In the genomic region with DNA sequence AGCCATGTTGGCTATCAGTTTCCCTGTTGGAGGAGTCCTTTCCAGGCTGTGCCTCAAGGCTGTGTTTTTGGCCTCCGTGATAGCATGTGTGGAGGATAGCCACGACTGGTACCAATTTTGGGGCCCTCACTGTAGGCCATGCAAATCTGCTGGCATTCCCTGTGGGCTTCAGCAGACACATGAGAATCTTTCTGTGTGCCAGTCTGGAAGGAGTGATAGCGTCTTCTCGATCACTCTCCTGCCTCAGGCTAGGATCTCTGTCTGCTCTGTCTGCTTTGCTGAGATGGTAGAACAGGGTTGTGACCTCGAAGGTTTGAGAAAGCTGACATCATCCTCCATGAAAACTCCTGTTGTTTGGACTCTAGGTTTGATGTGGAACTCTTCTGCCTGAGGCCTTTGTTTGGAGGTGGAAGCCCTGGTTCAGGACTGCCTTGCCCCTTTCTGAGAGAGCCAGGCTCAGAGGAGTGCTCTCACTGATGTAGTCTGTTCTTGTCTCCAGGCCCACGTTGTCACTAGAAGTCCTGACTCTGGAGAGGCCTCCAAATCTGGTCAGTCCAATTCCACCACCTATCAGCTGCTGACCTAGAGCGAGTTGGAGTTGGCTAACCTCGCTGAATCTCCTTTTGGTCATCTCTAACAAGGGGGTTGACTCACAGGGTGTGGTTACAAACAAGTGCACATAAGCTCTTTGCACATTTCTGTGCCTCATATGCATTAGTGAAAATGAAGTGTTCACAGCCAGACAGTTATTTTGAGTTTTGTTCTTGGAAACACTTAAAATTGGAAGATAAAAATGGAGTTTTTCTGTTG, we compare ENCODE assay signal across 12 cellular contexts. TPM values are rescaled to one million over a fixed set of nuclear protein-coding genes. Genes with fewer than 3 reads are reported as not detected.
DNase-seq lines count a peak whose midpoint lies in the region; ATAC-seq, FAIRE-seq and TF ChIP-seq lines count a peak whose summit lies in the region.
"Had no signal": no experiment of that assay in that cellular context is flagged by ENCODE, and none has a peak within 500 bp of the region (broad histone marks: within the 10 kb centered on the region; RNA-seq: fewer than 3 reads in every experiment).

No MANE protein-coding gene starts in this region.

- TF ChIP-seq CTCF in A549 (IDR thresholded peaks at IDR 0.05) (no peak), mammary epithelial cell (conservative IDR thresholded peaks at IDR 0.05 in 1 of 2, IDR thresholded peaks at IDR 0.05 in 1 of 2; ENCODE audit: extremely low read depth in 1 of 2, insufficient read depth in 1 of 2, low read depth in 1 of 2, low read length in 2 of 2) (no peak), lower lobe of right lung (IDR thresholded peaks at IDR 0.05) (no peak)

- dilution Hi-C loops in mammary epithelial cell (cut with HindIII; ENCODE audit: low sequenced_read_pairs) = loop anchor here (5.0 kb wide), 1 partner anchor 48 kb away; no protein-coding TSS in a partner anchor

- H3K9me3 Mint-ChIP-seq in effector memory CD8-positive, alpha-beta T cell = no peaks in the 10 kb centered on the region

- H3K79me2 ChIP-seq in mammary epithelial cell (ENCODE audit: insufficient read depth, low read length) = peaks cover 97% of the 10 kb centered on the region

- no peak for TF ChIP-seq RAD21 in A549 (conservative IDR thresholded peaks at IDR 0.05 in 1 of 2, IDR thresholded peaks at IDR 0.05 in 1 of 2)

- no peak overlapping the region for H3K4me3 Mint-ChIP-seq in effector memory CD8-positive, alpha-beta T cell

- BruUV-seq in mammary epithelial cell (replicated peaks; lab: Mats Ljungman, UMichigan) = TSS peak; percentile 73

- ATAC-seq in A549 = no peak
- ATAC-seq in lower lobe of right lung = no peak
- no peak for ATAC-seq in effector memory CD8-positive, alpha-beta T cell (replicated peaks)

- DNase-seq in A549 (ENCODE audit: low read depth in 1 of 2, low spot score in 1 of 2) (peak in 1 of 2 experiments; percentile 44), HCEC 1CT (peak; percentile 77), mammary epithelial cell (peak; percentile 75), lower lobe of right lung (no peak), GM19238 (ENCODE audit: insufficient read length, low spot score) (no peak), midbrain (lab: John Stamatoyannopoulos, UW) (no peak), cerebellum (ENCODE audit: low spot score) (no peak)
- no peak for DNase-seq in effector memory CD8-positive, alpha-beta T cell
- DNase-seq: dermis blood vessel endothelial cell, kidney, NCI-H748 treated with DMSO at 0.1 percent for 48 hours had no signal

- H3K27ac ChIP-seq in A549 (peak overlapping the region in 1 of 2 experiments; percentile 37; a peak in 2 of 6 replicates), mammary epithelial cell (ENCODE audit: insufficient read depth, low read depth, low read length) (peak overlapping the region; percentile 79), lower lobe of right lung (peak overlapping the region; percentile 11)

- in situ Hi-C loops in mammary epithelial cell (cut with MboI; ENCODE audit: low sequenced_read_pairs in 2 of 2) = no loop called here

- CTCF ChIA-PET in A549 (lab: Yijun Ruan, JAX) = interaction anchor here (0.6 to 9.3 kb wide), 6 partner anchors 8 to 180 kb away, joined by 3 to 86 read pairs (median 3); partner anchors contain the start of gene NRN1L
- CTCF ChIA-PET in mammary epithelial cell (lab: Charles Lee; ENCODE audit: low non-redundant PET) = interaction anchor here (0.6 kb wide), 2 partner anchors 16 to 614 kb away, joined by 3 to 5 read pairs; no protein-coding TSS in a partner anchor

- intact Hi-C loops in mammary epithelial cell (cut with micrococcal nuclease) (no loop called here), lower lobe of right lung (cut with DNase I) (no loop called here)

- peaks cover 7% of the 10 kb centered on the region for H4K20me1 ChIP-seq in mammary epithelial cell (ENCODE audit: insufficient read depth, low read length)

- H3K9me3 ChIP-seq in A549 = no peaks in the 10 kb centered on the region
- H3K9me3 ChIP-seq in mammary epithelial cell (replicated peaks; ENCODE audit: insufficient read depth, low read length) = no peaks in the 10 kb centered on the region
- no peaks in the 10 kb centered on the region for H3K9me3 ChIP-seq in lower lobe of right lung

- H2AFZ ChIP-seq in mammary epithelial cell (ENCODE audit: low read depth, low read length) = no peak overlapping the region

- H3K4me2 ChIP-seq in A549 (peak overlapping the region; percentile 35; the same call in 2 of the 3 replicates), mammary epithelial cell (ENCODE audit: insufficient read depth, low read depth, low read length) (no peak overlapping the region)

- H3K27ac Mint-ChIP-seq in effector memory CD8-positive, alpha-beta T cell = no peak overlapping the region

- H3K9ac ChIP-seq in mammary epithelial cell (ENCODE audit: insufficient read depth, low read length) = peak overlapping the region; percentile 5

- 64% methylated on average over 8 of the region's 8 CpGs for WGBS in A549 (ENCODE audit: missing lambda C conversion rate)
- 40% methylated on average over 8 of the region's 8 CpGs for WGBS in mammary epithelial cell (ENCODE audit: low coverage, missing lambda C conversion rate)

- H3K27me3 ChIP-seq in mammary epithelial cell (ENCODE audit: insufficient read depth, low read length) (no peaks in the 10 kb centered on the region), lower lobe of right lung (ENCODE audit: low read depth) (no peaks in the 10 kb centered on the region)

- H3K36me3 Mint-ChIP-seq in effector memory CD8-positive, alpha-beta T cell (ENCODE audit: insufficient read depth) = peaks cover 23% of the 10 kb centered on the region

- peaks cover 21 to 30% of the 10 kb centered on the region in 2 donors for H3K4me1 Mint-ChIP-seq in effector memory CD8-positive, alpha-beta T cell (ENCODE audit: low read depth in 2 of 2)

- H3K36me3 ChIP-seq in mammary epithelial cell (ENCODE audit: insufficient read depth, low read length) (peaks cover 12% of the 10 kb centered on the region), lower lobe of right lung (peaks cover 22% of the 10 kb centered on the region)

- H3K4me1 ChIP-seq in A549 (peaks cover 58% of the 10 kb centered on the region), mammary epithelial cell (ENCODE audit: insufficient read depth, low read length) (peaks cover 39% of the 10 kb centered on the region), lower lobe of right lung (peaks cover 53% of the 10 kb centered on the region)

- no peak overlapping the region for H3K4me3 ChIP-seq in A549
- no peak overlapping the region for H3K4me3 ChIP-seq in mammary epithelial cell (replicated peaks in 1 of 3; ENCODE audit: insufficient read depth in 1 of 3, low read depth in 2 of 3, low read length in 3 of 3)
- no peak overlapping the region for H3K4me3 ChIP-seq in lower lobe of right lung

- POLR2A ChIA-PET in A549 (lab: Yijun Ruan, JAX) = no interaction called here

- no peak for TF ChIP-seq EP300 in A549 (IDR thresholded peaks at IDR 0.05)

- no peak for TF ChIP-seq POLR2A in A549 (IDR thresholded peaks at IDR 0.05; ENCODE audit: low read length)

- no peak for FAIRE-seq in A549 (lab: Jason Lieb, UNC)
- FAIRE-seq: GM18507, kidney had no signal

- no peaks in the 10 kb centered on the region for H3K27me3 Mint-ChIP-seq in effector memory CD8-positive, alpha-beta T cell

RNA-seq across cellular contexts. Expression of gene EDC4, which starts 12.1 kb away (rescaled TPM):
- 21.0 and 35.3 TPM in 2 replicates for polyA plus RNA-seq in A549 (2011; rRNA removed)
- polyA plus RNA-seq in A549 (2012; cell fraction: cytosol; rRNA removed) = 59.8 and 74.8 TPM in 2 replicates
- 294 and 395 TPM in 2 replicates for polyA plus RNA-seq in A549 (2012; cell fraction: nucleus; rRNA removed)
- 54.9 to 60.4 TPM (median 58.1 TPM) in 3 replicates for polyA plus RNA-seq in A549 (2017; fragmentation: RNase III; extraction: RNeasy Plus Mini Kit Qiagen cat#74134 plus additional on column Dnase treatment)
- polyA minus RNA-seq in A549 (2011; rRNA and poly(A)+ RNA removed) = 75.8 and 94.7 TPM in 2 replicates
- 10 to 100 TPM; 31.5 to 53.9 TPM for total RNA-seq in mammary epithelial cell
- 36.5 TPM for polyA plus RNA-seq in mammary epithelial cell
- polyA minus RNA-seq in mammary epithelial cell = 143 TPM
- total RNA-seq in lower lobe of right lung = 51.2 TPM
- total RNA-seq in cerebellum = 38.7 TPM

RNA-seq across cellular contexts. Expression of gene CENPT, which starts 13.3 kb away (rescaled TPM):
- 18.2 and 19.1 TPM in 2 replicates for polyA plus RNA-seq in A549 (2011; rRNA removed)
- 40.2 and 42.7 TPM in 2 replicates for polyA plus RNA-seq in A549 (2012; cell fraction: cytosol; rRNA removed)
- polyA plus RNA-seq in A549 (2012; cell fraction: nucleus; rRNA removed) = 322 and 345 TPM in 2 replicates
- polyA plus RNA-seq in A549 (2017; fragmentation: RNase III; extraction: RNeasy Plus Mini Kit Qiagen cat#74134 plus additional on column Dnase treatment) = 35.9 to 40.3 TPM (median 36.9 TPM) in 3 replicates
- polyA minus RNA-seq in A549 (2011; rRNA and poly(A)+ RNA removed) = 23.4 and 24.1 TPM in 2 replicates
- 10 to 100 TPM; 27.2 to 48.5 TPM for total RNA-seq in mammary epithelial cell
- polyA plus RNA-seq in mammary epithelial cell = 35.6 TPM
- 25.7 TPM for polyA minus RNA-seq in mammary epithelial cell
- 29.9 TPM for total RNA-seq in lower lobe of right lung
- 25.0 TPM for total RNA-seq in cerebellum

RNA-seq across cellular contexts. Expression of gene NUTF2, which starts 14.1 kb away (rescaled TPM):
- polyA plus RNA-seq in A549 (2011; rRNA removed) = 168 and 209 TPM in 2 replicates
- 585 and 606 TPM in 2 replicates for polyA plus RNA-seq in A549 (2012; cell fraction: cytosol; rRNA removed)
- 173 and 271 TPM in 2 replicates for polyA plus RNA-seq in A549 (2012; cell fraction: nucleus; rRNA removed)
- 270 to 301 TPM (median 287 TPM) in 3 replicates for polyA plus RNA-seq in A549 (2017; fragmentation: RNase III; extraction: RNeasy Plus Mini Kit Qiagen cat#74134 plus additional on column Dnase treatment)
- 446 and 461 TPM in 2 replicates for polyA minus RNA-seq in A549 (2011; rRNA and poly(A)+ RNA removed)
- 100 to 1,000 TPM; 158 to 198 TPM for total RNA-seq in mammary epithelial cell
- 452 TPM for polyA plus RNA-seq in mammary epithelial cell
- 283 TPM for polyA minus RNA-seq in mammary epithelial cell
- 55.8 TPM for total RNA-seq in lower lobe of right lung
- total RNA-seq in cerebellum = 83.3 TPM

RNA-seq across cellular contexts. Expression of gene THAP11, which starts 18.7 kb away (rescaled TPM):
- polyA plus RNA-seq in A549 (2011; rRNA removed) = 33.2 and 44.0 TPM in 2 replicates
- 56.9 and 68.8 TPM in 2 replicates for polyA plus RNA-seq in A549 (2012; cell fraction: cytosol; rRNA removed)
- polyA plus RNA-seq in A549 (2012; cell fraction: nucleus; rRNA removed) = 32.7 and 40.9 TPM in 2 replicates
- 27.2 to 30.9 TPM (median 30.0 TPM) in 3 replicates for polyA plus RNA-seq in A549 (2017; fragmentation: RNase III; extraction: RNeasy Plus Mini Kit Qiagen cat#74134 plus additional on column Dnase treatment)
- polyA minus RNA-seq in A549 (2011; rRNA and poly(A)+ RNA removed) = 22.3 and 22.6 TPM in 2 replicates
- 10 to 100 TPM; 11.7 to 13.1 TPM for total RNA-seq in mammary epithelial cell
- polyA plus RNA-seq in mammary epithelial cell = 21.2 TPM
- 10.6 TPM for polyA minus RNA-seq in mammary epithelial cell
- total RNA-seq in lower lobe of right lung = 26.1 TPM
- 17.4 TPM for total RNA-seq in cerebellum

RNA-seq across cellular contexts. Expression of gene NRN1L, which starts 23.9 kb away (rescaled TPM):
- polyA plus RNA-seq in A549 (2011; rRNA removed) = 0.22 and 0.34 TPM in 2 replicates
- polyA plus RNA-seq in A549 (2012; cell fraction: cytosol; rRNA removed) = 0.24 and 0.34 TPM in 2 replicates
- 4.4 and 4.6 TPM in 2 replicates for polyA plus RNA-seq in A549 (2012; cell fraction: nucleus; rRNA removed)
- polyA plus RNA-seq in A549 (2017; fragmentation: RNase III; extraction: RNeasy Plus Mini Kit Qiagen cat#74134 plus additional on column Dnase treatment) = not detected in 3 replicates
- polyA minus RNA-seq in A549 (2011; rRNA and poly(A)+ RNA removed) = 0.33 TPM in 1 of 2 replicates, not detected in the other
- total RNA-seq in mammary epithelial cell = under 1 TPM in 1 of 2 donors, not detected in 1; 0.83 TPM
- polyA plus RNA-seq in mammary epithelial cell = not detected
- not detected for polyA minus RNA-seq in mammary epithelial cell
- 1.7 TPM for total RNA-seq in lower lobe of right lung
- total RNA-seq in cerebellum = not detected

Comparison
In these comparisons a context has a peak if more than half of its experiments do, and no peak if none do; other contexts are left out.
1. DNase-seq: peak in HCEC 1CT (single experiment) and mammary epithelial cell (single experiment); none in lower lobe of right lung (single experiment), GM19238 (single experiment), effector memory CD8-positive, alpha-beta T cell (0 of 3), midbrain (single experiment) and cerebellum (single experiment).